ENCODE assay signal across 8 cellular contexts in genomic region chr5:42949348-42950090, GRCh38.
DNase-seq lines count a peak whose midpoint lies in the region; ATAC-seq and TF ChIP-seq lines count a peak whose summit lies in the region.

No MANE protein-coding gene starts in this region.

- peak overlapping the region; percentile 90 for H3K4me2 ChIP-seq in osteoblast (ENCODE audit: insufficient read depth, low read length)

- no peaks in the 10 kb centered on the region for H3K27me3 ChIP-seq in osteoblast (ENCODE audit: insufficient read depth, low read length)

- peaks cover 7% of the 10 kb centered on the region for H3K9me3 ChIP-seq in osteoblast (ENCODE audit: low read depth, low read length)

- peak overlapping the region; percentile 90 for H2AFZ ChIP-seq in osteoblast (ENCODE audit: low read length)

- H3K4me3 ChIP-seq in osteoblast (ENCODE audit: insufficient read depth, low read length): peak overlapping the region; percentile 76

- H3K79me2 ChIP-seq in osteoblast (ENCODE audit: insufficient read depth, low read length): peaks cover 24% of the 10 kb centered on the region

- peak; percentile 63 for TF ChIP-seq CTCF in osteoblast (IDR thresholded peaks at IDR 0.05; ENCODE audit: extremely low read depth, low read depth, low read length)

- H3K36me3 ChIP-seq in osteoblast (ENCODE audit: insufficient read depth, low read length): no peaks in the 10 kb centered on the region

- peak; percentile 68 for ATAC-seq in GM18502 (IDR thresholded peaks at IDR 0.05; ENCODE audit: poor library complexity, unreplicated experiment)
- peak; percentile 67 for ATAC-seq in HG02759 (IDR thresholded peaks at IDR 0.05; ENCODE audit: unreplicated experiment)

- H4K20me1 ChIP-seq in osteoblast (ENCODE audit: insufficient read depth, low read length): no peaks in the 10 kb centered on the region

- H3K4me1 ChIP-seq in osteoblast (ENCODE audit: insufficient read depth, low read length): peaks cover 24% of the 10 kb centered on the region

- DNase-seq in NCI-H82 (lab: John Stamatoyannopoulos, UW): peak; percentile 83
- DNase-seq in activated CD8-positive, alpha-beta memory T cell treated with anti-CD3 and anti-CD28 coated beads, Interleukin-2, amount 50 U/mL, for 1 hour (ENCODE audit: extremely low read depth): peak; percentile 45
- peak; percentile 94 to 95 for DNase-seq in erythroblast (lab: John Stamatoyannopoulos, UW)
- DNase-seq in osteoblast (ENCODE audit: insufficient read length, low spot score, missing footprints): peak; percentile 94
- no peak for DNase-seq in putamen (ENCODE audit: low spot score)
- no peak for DNase-seq in cerebellar cortex (ENCODE audit: low spot score)

- peak; percentile 81 for TF ChIP-seq POLR2A in erythroblast (IDR thresholded peaks at IDR 0.05; ENCODE audit: low read length)

- H3K27ac ChIP-seq in osteoblast (ENCODE audit: low read depth, low read length): peak overlapping the region; percentile 91

Comparison
In these comparisons a context has a peak if more than half of its experiments do, and no peak if none do; other contexts are left out.
1. DNase-seq: peak in NCI-H82 (single experiment), activated CD8-positive, alpha-beta memory T cell treated with anti-CD3 and anti-CD28 coated beads, Interleukin-2, amount 50 U/mL, for 1 hour (single experiment), erythroblast (2 of 2) and osteoblast (single experiment); none in putamen (single experiment) and cerebellar cortex (single experiment).